ENCODE assay signal across 28 cellular contexts in genomic region chr1:184556665-184557064, GRCh38.
A peak's percentile ranks its signal among the peaks of the same experiment; 100 is the strongest.
DNase-seq lines count a peak whose midpoint lies in the region; ATAC-seq and TF ChIP-seq lines count a peak whose summit lies in the region.
"Had no signal": no experiment of that assay in that cellular context is flagged by ENCODE, and none has a peak within 500 bp of the region (broad histone marks: within the 10 kb centered on the region; RNA-seq: fewer than 3 reads in every experiment).

No MANE protein-coding gene starts in this region.

- no peaks in the 10 kb centered on the region for H3K36me3 ChIP-seq in heart left ventricle
- H3K36me3 ChIP-seq in breast epithelium, result no peaks in the 10 kb centered on the region
- H3K36me3 ChIP-seq in uterus, result no peaks in the 10 kb centered on the region
- H3K36me3 ChIP-seq: ovary had no signal

- H3K27ac ChIP-seq in heart left ventricle (peak overlapping the region; percentile 3 to 82 (median 64)), breast epithelium (peak overlapping the region; percentile 15 to 68), uterus (peak overlapping the region; percentile 53 to 71)
- H3K27ac ChIP-seq: ovary had no signal

- peak in 2 of 4 donors; percentile 14 to 56 for ATAC-seq in heart left ventricle
- ATAC-seq in left ventricle myocardium superior, result no peak
- no peak for ATAC-seq in activated T-helper 17 cell treated with anti-CD3 and anti-CD28 coated beads, Interleukin-2, amount 50 U/mL, for 72 hours (replicated peaks)
- ATAC-seq: activated naive CD4-positive, alpha-beta T cell treated with anti-CD3 and anti-CD28 coated beads, Interleukin-2, amount 50 U/mL, for 72 hours; Panc1 had no signal

- H3K4me3 Mint-ChIP-seq in activated T-helper 17 cell treated with anti-CD3 and anti-CD28 coated beads, Interleukin-2, amount 50 U/mL, for 72 hours, result no peak overlapping the region
- H3K4me3 Mint-ChIP-seq: CD4-positive, CD25-positive, alpha-beta regulatory T cell; H9 had no signal

- H3K4me1 ChIP-seq in heart left ventricle (peaks cover 0 to 45% (median 31%) of the 10 kb centered on the region in 12 donors), breast epithelium (peaks cover 0 to 5% of the 10 kb centered on the region in 2 donors), uterus (peaks cover 0 to 9% of the 10 kb centered on the region in 2 donors)

- H3K27me3 Mint-ChIP-seq in activated T-helper 17 cell treated with anti-CD3 and anti-CD28 coated beads, Interleukin-2, amount 50 U/mL, for 72 hours, result peaks cover 31% of the 10 kb centered on the region

- no peaks in the 10 kb centered on the region for H3K9me3 ChIP-seq in heart left ventricle
- no peaks in the 10 kb centered on the region for H3K9me3 ChIP-seq in breast epithelium
- no peaks in the 10 kb centered on the region for H3K9me3 ChIP-seq in uterus
- H3K9me3 ChIP-seq: ovary had no signal

- intact Hi-C loops in heart left ventricle (cut with DNase I) (loop anchor here in 4 of 10 donors (5.0 to 10.0 kb wide), 3 partner anchors 54 to 72 kb away; no protein-coding TSS in a partner anchor), left ventricle myocardium superior (cut with micrococcal nuclease) (no loop called here), breast epithelium (cut with DNase I; ENCODE audit: low total_unique reads) (no loop called here), uterus (cut with DNase I; ENCODE audit: low total_unique reads) (no loop called here)

- H3K4me1 Mint-ChIP-seq in activated T-helper 17 cell treated with anti-CD3 and anti-CD28 coated beads, Interleukin-2, amount 50 U/mL, for 72 hours, result no peaks in the 10 kb centered on the region

- no peaks in the 10 kb centered on the region for H3K36me3 Mint-ChIP-seq in activated T-helper 17 cell treated with anti-CD3 and anti-CD28 coated beads, Interleukin-2, amount 50 U/mL, for 72 hours (ENCODE audit: low read depth)
- H3K36me3 Mint-ChIP-seq: activated naive CD4-positive, alpha-beta T cell treated with anti-CD3 and anti-CD28 coated beads, Interleukin-2, amount 50 U/mL, for 72 hours; CD4-positive, CD25-positive, alpha-beta regulatory T cell had no signal

- no peak overlapping the region for H3K27ac Mint-ChIP-seq in activated T-helper 17 cell treated with anti-CD3 and anti-CD28 coated beads, Interleukin-2, amount 50 U/mL, for 72 hours
- H3K27ac Mint-ChIP-seq: activated naive CD4-positive, alpha-beta T cell treated with anti-CD3 and anti-CD28 coated beads, Interleukin-2, amount 50 U/mL, for 72 hours; CD4-positive, CD25-positive, alpha-beta regulatory T cell; H9 had no signal

- TF ChIP-seq POLR2A in heart left ventricle (IDR thresholded peaks at IDR 0.05) (no peak), breast epithelium (IDR thresholded peaks at IDR 0.05) (no peak), uterus (IDR thresholded peaks at IDR 0.05) (no peak)

- no peak for TF ChIP-seq CTCF in heart left ventricle (IDR thresholded peaks at IDR 0.05)
- no peak for TF ChIP-seq CTCF in breast epithelium (IDR thresholded peaks at IDR 0.05)
- TF ChIP-seq CTCF in uterus (IDR thresholded peaks at IDR 0.05), result no peak

- H3K27me3 ChIP-seq in heart left ventricle (no peaks in the 10 kb centered on the region), breast epithelium (no peaks in the 10 kb centered on the region), uterus (no peaks in the 10 kb centered on the region)
- H3K27me3 ChIP-seq: ovary had no signal

- H3K9me3 Mint-ChIP-seq in activated T-helper 17 cell treated with anti-CD3 and anti-CD28 coated beads, Interleukin-2, amount 50 U/mL, for 72 hours, result peaks cover 4% of the 10 kb centered on the region
- H3K9me3 Mint-ChIP-seq: H9 had no signal

- DNase-seq in heart left ventricle (no peak), left ventricle myocardium superior (no peak), breast epithelium (ENCODE audit: low spot score in 2 of 2) (no peak), left kidney (ENCODE audit: low read depth, low spot score) (peak; percentile 31), uterus (no peak), NCI-H1105 (lab: John Stamatoyannopoulos, UW) (no peak), DMS53 treated with DMSO at 0.1 percent for 48 hours (lab: John Stamatoyannopoulos, UW; ENCODE audit: unreplicated experiment) (no peak)
- DNase-seq: activated CD4-positive, alpha-beta T cell treated with anti-CD3 and anti-CD28 coated beads for 48 hours; activated CD8-positive, alpha-beta memory T cell treated with anti-CD3 and anti-CD28 coated beads for 24 hours; activated T-cell treated with anti-CD3 and anti-CD28 coated beads for 4 hours; CD4-positive, CD25-positive, alpha-beta regulatory T cell; DND-41; H9; Karpas-422; MV-4-11; NCI-H1436 treated with DMSO at 0.1 percent for 48 hours; NCI-H2107; NCI-H524 treated with DMSO at 0.1 percent for 48 hours; ovary; retina; SIG-M5; stimulated activated naive CD4-positive, alpha-beta T cell; T1000 had no signal

- WGBS in heart left ventricle, 4 donors, result 31 to 52% (median 45%) methylated on average over 2 of the region's 2 CpGs

- H3K4me3 ChIP-seq in heart left ventricle (no peak overlapping the region), breast epithelium (no peak overlapping the region), uterus (no peak overlapping the region)
- H3K4me3 ChIP-seq: lung, ovary, smooth muscle cell had no signal
